Comparison of ENCODE assay signal across 13 cellular contexts in genomic region chr19:33402421-33403220, GRCh38. TPM values are rescaled to one million over a fixed set of nuclear protein-coding genes. Genes with fewer than 3 reads are reported as not detected.
A peak's percentile ranks its signal among the peaks of the same experiment; 100 is the strongest.
DNase-seq lines count a peak whose midpoint lies in the region; ATAC-seq and TF ChIP-seq lines count a peak whose summit lies in the region.
"Had no signal": no experiment of that assay in that cellular context is flagged by ENCODE, and none has a peak within 500 bp of the region (broad histone marks: within the 10 kb centered on the region; RNA-seq: fewer than 3 reads in every experiment).

No MANE protein-coding gene starts in this region.

- in situ Hi-C loops in KBM-7 (cut with MboI; ENCODE audit: low pct_unique_long_range_greater_than_20kb, low sequenced_read_pairs), result loop anchor here (5.0 kb wide), 1 partner anchor 165 kb away; no protein-coding TSS in a partner anchor

- H3K27me3 ChIP-seq in lower lobe of right lung (ENCODE audit: low read depth), result no peaks in the 10 kb centered on the region
- H3K27me3 ChIP-seq: BLaER1 treated with 17β-estradiol and CSF1 and Interleukin-3, amounts not matched to agents 10 nM and 100 nM had no signal

- ATAC-seq in lower lobe of right lung (peak in 1 of 2 donors; percentile 2), GM21576 (IDR thresholded peaks at IDR 0.05; ENCODE audit: unreplicated experiment) (no peak), HG03135 (IDR thresholded peaks at IDR 0.05; ENCODE audit: unreplicated experiment) (no peak)

- H3K9me3 ChIP-seq in lower lobe of right lung, result no peaks in the 10 kb centered on the region
- H3K9me3 ChIP-seq: BLaER1 treated with 17β-estradiol and CSF1 and Interleukin-3, amounts not matched to agents 10 nM and 100 nM had no signal

- DNase-seq in AG09309 (ENCODE audit: low read depth) (no peak), KBM-7 (peak; percentile 12), chondrocyte (ENCODE audit: low spot score) (peak; percentile 81), lower lobe of right lung (peak; percentile 45), GM19238 (ENCODE audit: insufficient read length, low spot score) (no peak), HuH-7 (ENCODE audit: low spot score) (no peak)
- DNase-seq: activated CD4-positive, alpha-beta memory T cell treated with anti-CD3 and anti-CD28 coated beads, Interleukin-2, amount 10 ng/mL, durations not matched to agents 7 days and 5 days; GF-D8 had no signal

- H3K27me3 Mint-ChIP-seq in chondrocyte (ENCODE audit: low read depth), result no peaks in the 10 kb centered on the region
- H3K27me3 Mint-ChIP-seq: activated CD4-positive, alpha-beta memory T cell treated with anti-CD3 and anti-CD28 coated beads, Interleukin-2, amount 10 ng/mL, durations not matched to agents 7 days and 5 days; central memory CD8-positive, alpha-beta T cell had no signal

- H3K4me1 Mint-ChIP-seq in chondrocyte (ENCODE audit: low read depth), result no peaks in the 10 kb centered on the region
- H3K4me1 Mint-ChIP-seq: activated CD4-positive, alpha-beta memory T cell treated with anti-CD3 and anti-CD28 coated beads, Interleukin-2, amount 10 ng/mL, durations not matched to agents 7 days and 5 days; central memory CD8-positive, alpha-beta T cell had no signal

- H3K36me3 ChIP-seq in lower lobe of right lung, result peaks cover 10% of the 10 kb centered on the region

- H3K27ac Mint-ChIP-seq in chondrocyte (ENCODE audit: unreplicated experiment), result no peak overlapping the region
- H3K27ac Mint-ChIP-seq: activated CD4-positive, alpha-beta memory T cell treated with anti-CD3 and anti-CD28 coated beads, Interleukin-2, amount 10 ng/mL, durations not matched to agents 7 days and 5 days; nephron had no signal

- intact Hi-C loops in lower lobe of right lung (cut with DNase I), result no loop called here

- no peak overlapping the region for H3K4me3 Mint-ChIP-seq in chondrocyte (ENCODE audit: unreplicated experiment)
- H3K4me3 Mint-ChIP-seq: activated CD4-positive, alpha-beta memory T cell treated with anti-CD3 and anti-CD28 coated beads, Interleukin-2, amount 10 ng/mL, durations not matched to agents 7 days and 5 days; central memory CD8-positive, alpha-beta T cell; nephron had no signal

- no peaks in the 10 kb centered on the region for H3K36me3 Mint-ChIP-seq in chondrocyte (ENCODE audit: low read depth)

- peaks cover 30% of the 10 kb centered on the region for H3K4me1 ChIP-seq in lower lobe of right lung

- H3K4me3 ChIP-seq in AG09309 (ENCODE audit: control insufficient read depth, low read depth, low read length) (no peak overlapping the region), lower lobe of right lung (no peak overlapping the region)
- H3K4me3 ChIP-seq: BLaER1 treated with 17β-estradiol and CSF1 and Interleukin-3, amounts not matched to agents 10 nM and 100 nM had no signal

- H3K27ac ChIP-seq in lower lobe of right lung, result peak overlapping the region; percentile 57

- no peaks in the 10 kb centered on the region for H3K9me3 Mint-ChIP-seq in chondrocyte (ENCODE audit: low read depth)
- H3K9me3 Mint-ChIP-seq: activated CD4-positive, alpha-beta memory T cell treated with anti-CD3 and anti-CD28 coated beads, Interleukin-2, amount 10 ng/mL, durations not matched to agents 7 days and 5 days; central memory CD8-positive, alpha-beta T cell; nephron had no signal

- TF ChIP-seq CTCF in AG09309 (IDR thresholded peaks at IDR 0.05; ENCODE audit: control insufficient read depth, insufficient read depth, low read depth, low read length, missing control alignments) (peak; percentile 11), chondrocyte (IDR thresholded peaks at IDR 0.05) (peak; percentile 19), lower lobe of right lung (IDR thresholded peaks at IDR 0.05) (peak; percentile 9)

RNA-seq across cellular contexts. Expression of gene CEBPG, which starts 29.1 kb away (rescaled TPM):
- total RNA-seq in chondrocyte (16.3 to 54.4 TPM (median 50.2 TPM) in 3 replicates), lower lobe of right lung (29.6 TPM)

Comparison
In these comparisons a context has a peak if more than half of its experiments do, and no peak if none do; other contexts are left out.
1. DNase-seq: peak in KBM-7 (single experiment), chondrocyte (single experiment) and lower lobe of right lung (single experiment); none in AG09309 (single experiment), GM19238 (single experiment) and HuH-7 (single experiment).
2. Peak in every context shown above with its lines, with median percentiles within 50 percentile points of each other: CTCF ChIP-seq.